Comparison of ENCODE assay signal across 16 cellular contexts in genomic region chr6:8110117-8110721, GRCh38. TPM values are rescaled to one million over a fixed set of nuclear protein-coding genes. Genes with fewer than 3 reads are reported as not detected.
DNase-seq lines count a peak whose midpoint lies in the region; ATAC-seq lines count a peak whose summit lies in the region.
"Had no signal": no experiment of that assay in that cellular context is flagged by ENCODE, and none has a peak within 500 bp of the region (broad histone marks: within the 10 kb centered on the region; RNA-seq: fewer than 3 reads in every experiment).

No MANE protein-coding gene starts in this region.

- H3K27me3 Mint-ChIP-seq in stimulated activated naive CD8-positive, alpha-beta T cell treated with anti-CD3 and anti-CD28 coated beads, Interleukin-15, amount 100 ng/mL, for 72 hours, result peaks cover 49% of the 10 kb centered on the region
- H3K27me3 Mint-ChIP-seq in effector memory CD8-positive, alpha-beta T cell, result peaks cover 64 to 65% of the 10 kb centered on the region in 2 donors

- H3K4ac ChIP-seq in mesenchymal stem cell (ENCODE audit: low read depth in 1 of 2, low read length in 2 of 2), result no peak overlapping the region

- no peak overlapping the region for H3K4me2 ChIP-seq in mesenchymal stem cell (ENCODE audit: low read length, poor library complexity, severe bottlenecking)

- H2BK120ac ChIP-seq in mesenchymal stem cell (ENCODE audit: low read depth, low read length), result no peak overlapping the region

- DNase-seq in NCI-H2107 (lab: John Stamatoyannopoulos, UW), result no peak
- DNase-seq in stimulated activated naive CD8-positive, alpha-beta T cell treated with anti-CD3 and anti-CD28 coated beads, Interleukin-15, amount 100 ng/mL, for 72 hours, result no peak
- no peak for DNase-seq in mesenchymal stem cell
- no peak for DNase-seq in effector memory CD8-positive, alpha-beta T cell
- DNase-seq: activated naive CD8-positive, alpha-beta T cell treated with anti-CD3 and anti-CD28 coated beads for 36 hours; activated T-cell treated with anti-CD3 and anti-CD28 coated beads, Interleukin-2, amount 50 U/mL, for 24 hours; brain microvascular endothelial cell; lower lobe of right lung; NCI-H2081; NCI-H69; right lobe of liver had no signal

- H3K27ac ChIP-seq in mesenchymal stem cell (ENCODE audit: low read length, poor library complexity, severe bottlenecking), result no peak overlapping the region
- H3K27ac ChIP-seq: brain microvascular endothelial cell, lower lobe of right lung, right lobe of liver, SK-N-MC had no signal

- no peak overlapping the region for H3K4me3 ChIP-seq in mesenchymal stem cell (ENCODE audit: insufficient read depth in 1 of 2, low read depth in 1 of 2, low read length in 2 of 2)
- H3K4me3 ChIP-seq: lower lobe of right lung, right lobe of liver, SK-N-MC had no signal

- no peak overlapping the region for H2AFZ ChIP-seq in mesenchymal stem cell (ENCODE audit: low read depth, low read length)

- no peak overlapping the region for H3K4me3 Mint-ChIP-seq in stimulated activated naive CD8-positive, alpha-beta T cell treated with anti-CD3 and anti-CD28 coated beads, Interleukin-15, amount 100 ng/mL, for 72 hours
- H3K4me3 Mint-ChIP-seq in effector memory CD8-positive, alpha-beta T cell, result no peak overlapping the region
- H3K4me3 Mint-ChIP-seq: activated naive CD8-positive, alpha-beta T cell treated with anti-CD3 and anti-CD28 coated beads for 36 hours; activated T-cell treated with anti-CD3 and anti-CD28 coated beads, Interleukin-2, amount 50 U/mL, for 24 hours had no signal

- H3K18ac ChIP-seq in mesenchymal stem cell (ENCODE audit: low read depth in 1 of 2, low read length in 2 of 2), result no peak overlapping the region

- WGBS in mesenchymal stem cell, result 92% methylated on average over 2 of the region's 4 CpGs

- H2BK5ac ChIP-seq in mesenchymal stem cell (ENCODE audit: low read depth, low read length, poor library complexity, severe bottlenecking), result no peak overlapping the region

- H3K9ac ChIP-seq in mesenchymal stem cell (ENCODE audit: low read length), result no peak overlapping the region

- peaks cover 0 to 8% of the 10 kb centered on the region in 2 experiments for H3K27me3 ChIP-seq in mesenchymal stem cell (ENCODE audit: control insufficient read depth in 1 of 2, insufficient read depth in 1 of 2, low read length in 2 of 2)
- H3K27me3 ChIP-seq: brain microvascular endothelial cell, right lobe of liver had no signal

- no peak overlapping the region for H3K27ac Mint-ChIP-seq in stimulated activated naive CD8-positive, alpha-beta T cell treated with anti-CD3 and anti-CD28 coated beads, Interleukin-15, amount 100 ng/mL, for 72 hours
- H3K27ac Mint-ChIP-seq in effector memory CD8-positive, alpha-beta T cell, result no peak overlapping the region
- H3K27ac Mint-ChIP-seq: activated naive CD8-positive, alpha-beta T cell treated with anti-CD3 and anti-CD28 coated beads for 36 hours; activated T-cell treated with anti-CD3 and anti-CD28 coated beads, Interleukin-2, amount 50 U/mL, for 24 hours had no signal

- H3K9me3 Mint-ChIP-seq in stimulated activated naive CD8-positive, alpha-beta T cell treated with anti-CD3 and anti-CD28 coated beads, Interleukin-15, amount 100 ng/mL, for 72 hours, result peaks cover 0 to 9% of the 10 kb centered on the region in 2 donors
- H3K9me3 Mint-ChIP-seq in effector memory CD8-positive, alpha-beta T cell, result no peaks in the 10 kb centered on the region
- H3K9me3 Mint-ChIP-seq: activated T-cell treated with anti-CD3 and anti-CD28 coated beads, Interleukin-2, amount 50 U/mL, for 24 hours had no signal

- no peaks in the 10 kb centered on the region for H3K4me1 Mint-ChIP-seq in stimulated activated naive CD8-positive, alpha-beta T cell treated with anti-CD3 and anti-CD28 coated beads, Interleukin-15, amount 100 ng/mL, for 72 hours
- no peaks in the 10 kb centered on the region for H3K4me1 Mint-ChIP-seq in effector memory CD8-positive, alpha-beta T cell (ENCODE audit: low read depth in 2 of 2)
- H3K4me1 Mint-ChIP-seq: activated naive CD8-positive, alpha-beta T cell treated with anti-CD3 and anti-CD28 coated beads for 36 hours had no signal

- no peak overlapping the region for H2BK15ac ChIP-seq in mesenchymal stem cell (ENCODE audit: low read depth, poor library complexity, severe bottlenecking)

- H3K79me1 ChIP-seq in mesenchymal stem cell (replicated peaks; ENCODE audit: low read length, poor library complexity, severe bottlenecking), result no peaks in the 10 kb centered on the region

- no peak overlapping the region for H4K8ac ChIP-seq in mesenchymal stem cell (ENCODE audit: low read length)

- ATAC-seq in GM18868 (IDR thresholded peaks at IDR 0.05; ENCODE audit: unreplicated experiment), result peak; percentile 75
- ATAC-seq in GM21390 (IDR thresholded peaks at IDR 0.05; ENCODE audit: unreplicated experiment), result peak; percentile 83
- ATAC-seq in HG02840 (IDR thresholded peaks at IDR 0.05; ENCODE audit: low FRiP score, unreplicated experiment), result peak; percentile 54
- peak; percentile 84 for ATAC-seq in HG03439 (IDR thresholded peaks at IDR 0.05; ENCODE audit: unreplicated experiment)
- ATAC-seq in stimulated activated naive CD8-positive, alpha-beta T cell treated with anti-CD3 and anti-CD28 coated beads, Interleukin-15, amount 100 ng/mL, for 72 hours, result no peak
- ATAC-seq in effector memory CD8-positive, alpha-beta T cell (replicated peaks), result no peak
- ATAC-seq: lower lobe of right lung had no signal

- no peak overlapping the region for H4K91ac ChIP-seq in mesenchymal stem cell (ENCODE audit: low read length)

- H2AK5ac ChIP-seq in mesenchymal stem cell (ENCODE audit: low read length, severe bottlenecking), result no peak overlapping the region

- no peaks in the 10 kb centered on the region for H3K9me3 ChIP-seq in mesenchymal stem cell (ENCODE audit: control insufficient read depth, low read length)
- H3K9me3 ChIP-seq: lower lobe of right lung, right lobe of liver had no signal

- peaks cover 6% of the 10 kb centered on the region for H3K4me1 ChIP-seq in mesenchymal stem cell (ENCODE audit: control insufficient read depth, insufficient read depth, low read depth, low read length)
- H3K4me1 ChIP-seq: lower lobe of right lung, right lobe of liver had no signal

- no peaks in the 10 kb centered on the region for H3K36me3 Mint-ChIP-seq in effector memory CD8-positive, alpha-beta T cell (ENCODE audit: insufficient read depth)
- H3K36me3 Mint-ChIP-seq: activated naive CD8-positive, alpha-beta T cell treated with anti-CD3 and anti-CD28 coated beads for 36 hours had no signal

- H3K23ac ChIP-seq in mesenchymal stem cell (ENCODE audit: low read length in 2 of 2), result no peak overlapping the region

- H3K36me3 ChIP-seq in mesenchymal stem cell (ENCODE audit: control insufficient read depth in 1 of 2, insufficient read depth in 2 of 2, low read depth in 1 of 2, low read length in 2 of 2), result no peaks in the 10 kb centered on the region
- H3K36me3 ChIP-seq: brain microvascular endothelial cell, lower lobe of right lung, right lobe of liver had no signal

- H2BK12ac ChIP-seq in mesenchymal stem cell (ENCODE audit: low read length in 2 of 2), result no peak overlapping the region

- H3K14ac ChIP-seq in mesenchymal stem cell (ENCODE audit: low read length in 2 of 2), result no peak overlapping the region

RNA-seq across cellular contexts. Expression of gene EEF1E1, which starts 7.9 kb away (rescaled TPM):
- 35.3 TPM for polyA plus RNA-seq in mesenchymal stem cell (2013, experiment 1 of 2)
- 41.3 TPM for polyA plus RNA-seq in mesenchymal stem cell (2013, experiment 2 of 2)

RNA-seq across cellular contexts. Expression of gene BLOC1S5, which starts 46.0 kb away (rescaled TPM):
- polyA plus RNA-seq in mesenchymal stem cell (2013, experiment 1 of 2), result 8.1 TPM
- 8.3 TPM for polyA plus RNA-seq in mesenchymal stem cell (2013, experiment 2 of 2)

Comparison
In these comparisons a context has a peak if more than half of its experiments do, and no peak if none do; other contexts are left out.
1. ATAC-seq: peak in GM18868 (single experiment), GM21390 (single experiment), HG02840 (single experiment) and HG03439 (single experiment); none in stimulated activated naive CD8-positive, alpha-beta T cell treated with anti-CD3 and anti-CD28 coated beads, Interleukin-15, amount 100 ng/mL, for 72 hours (single experiment) and effector memory CD8-positive, alpha-beta T cell (single experiment).